In genomic region chr2:137437386-137437785, GRCh38 we compare ENCODE assay signal across 22 cellular contexts.
"Had no signal": no experiment of that assay in that cellular context is flagged by ENCODE, and none has a peak within 500 bp of the region (broad histone marks: within the 10 kb centered on the region; RNA-seq: fewer than 3 reads in every experiment).

No MANE protein-coding gene starts in this region.

- H3K36me3 ChIP-seq: brain microvascular endothelial cell, left lung, spleen, tibial nerve had no signal

- H3K9me3 ChIP-seq: left lung, mucosa of descending colon, spleen, tibial nerve had no signal

- H3K4me3 ChIP-seq: left lung, lung, mucosa of descending colon, spleen, tibial nerve had no signal

- H3K27me3 ChIP-seq: brain microvascular endothelial cell, left lung, spleen, tibial nerve had no signal

- H3K4me1 ChIP-seq: left lung, spleen had no signal

- DNase-seq: activated CD4-positive, alpha-beta T cell treated with anti-CD3 and anti-CD28 coated beads for 1 hour; activated CD4-positive, alpha-beta T cell treated with anti-CD3 and anti-CD28 coated beads, Interleukin-2, amount 50 U/mL, for 1 hour; activated CD8-positive, alpha-beta T cell treated with anti-CD3 and anti-CD28 coated beads for 36 hours; activated gamma-delta T cell treated with Interleukin-2 at 50 U/mL for 16 hours; activated naive CD4-positive, alpha-beta T cell treated with anti-CD3 and anti-CD28 coated beads, Interleukin-2, amount 50 U/mL, for 16 hours; activated T-cell treated with anti-CD3 and anti-CD28 coated beads, Interleukin-2, amount 50 U/mL, for 4 hours; amniotic stem cell; brain microvascular endothelial cell; central memory CD4-positive, alpha-beta T cell; foreskin melanocyte; left lung; mucosa of descending colon; right cardiac atrium; spleen; stimulated activated naive CD4-positive, alpha-beta T cell; T-helper 17 cell; T1000 had no signal

- ATAC-seq: activated CD8-positive, alpha-beta T cell treated with anti-CD3 and anti-CD28 coated beads for 36 hours; activated T-cell treated with anti-CD3 and anti-CD28 coated beads, Interleukin-2, amount 50 U/mL, for 4 hours; activated T-helper 17 cell treated with anti-CD3 and anti-CD28 coated beads, Interleukin-2, amount 50 U/mL, for 72 hours; esophagus mucosa; left lung; mucosa of descending colon; natural killer cell treated with Interleukin-12 subunit alpha and Interleukin-12 subunit beta and Interleukin-15 and Interleukin-18, amount 100 ng/mL, for 72 hours; right cardiac atrium; T-helper 17 cell had no signal

- H3K27ac ChIP-seq: brain microvascular endothelial cell, left lung, spleen, tibial nerve had no signal
